ENCODE assay signal across 8 cellular contexts in the genomic region with DNA sequence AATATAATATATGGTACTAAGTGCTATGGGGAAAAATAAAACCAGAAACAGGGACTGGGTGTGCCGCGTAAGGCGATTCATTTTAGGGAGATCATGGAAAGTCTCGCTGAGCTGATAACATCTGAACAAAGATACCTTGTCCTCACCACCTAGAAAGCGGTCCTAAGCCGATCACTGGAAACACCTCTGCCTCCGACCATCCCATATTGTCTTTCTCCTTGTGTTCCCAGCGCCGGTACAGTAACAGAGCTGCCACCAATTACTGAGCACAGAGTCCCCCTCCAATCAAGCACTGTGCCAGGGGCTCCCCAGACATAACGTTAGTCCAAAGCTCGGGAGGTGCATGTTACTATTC. TPM values are rescaled to one million over a fixed set of nuclear protein-coding genes. Genes with fewer than 3 reads are reported as not detected.
DNase-seq lines count a peak whose midpoint lies in the region; ATAC-seq and TF ChIP-seq lines count a peak whose summit lies in the region.

No MANE protein-coding gene starts in this region.

- peaks cover 6% of the 10 kb centered on the region for H3K4me1 ChIP-seq in mucosa of descending colon (ENCODE audit: low read depth)

- H3K36me3 Mint-ChIP-seq in T-helper 2 cell treated with Interferon-gamma antibody and Interleukin-4, amounts not matched to agents 5 μg/mL and 100 μg/mL, for 36 hours (ENCODE audit: low read depth): no peaks in the 10 kb centered on the region

- no peak for DNase-seq in T-helper 2 cell treated with Interferon-gamma antibody and Interleukin-4, amounts not matched to agents 5 μg/mL and 100 μg/mL, for 36 hours (ENCODE audit: low spot score)
- DNase-seq in T-helper 2 cell (no peak), LoVo (ENCODE audit: low spot score) (peak; percentile 18), choroid plexus epithelial cell (ENCODE audit: low read depth) (no peak), mucosa of descending colon (no peak), GM19238 (ENCODE audit: insufficient read length, low spot score) (no peak)
- DNase-seq in stimulated activated CD4-positive, alpha-beta T cell treated with anti-CD3 and anti-CD28 coated beads, Interleukin-4, amount 100 ng/mL, for 4 hours: no peak

- no peaks in the 10 kb centered on the region for H3K9me3 ChIP-seq in mucosa of descending colon

- peak overlapping the region; percentile 83 for H3K4me3 Mint-ChIP-seq in T-helper 2 cell treated with Interferon-gamma antibody and Interleukin-4, amounts not matched to agents 5 μg/mL and 100 μg/mL, for 36 hours

- no peaks in the 10 kb centered on the region for H3K36me3 ChIP-seq in mucosa of descending colon (ENCODE audit: low read depth)

- H3K4me3 ChIP-seq in choroid plexus epithelial cell (ENCODE audit: low read depth, low read length) (peak overlapping the region; percentile 81), mucosa of descending colon (peak overlapping the region; percentile 62)

- H3K27ac Mint-ChIP-seq in T-helper 2 cell treated with Interferon-gamma antibody and Interleukin-4, amounts not matched to agents 5 μg/mL and 100 μg/mL, for 36 hours: no peak overlapping the region

- ATAC-seq in mucosa of descending colon (peak; percentile 26), HG02981 (IDR thresholded peaks at IDR 0.05; ENCODE audit: unreplicated experiment) (no peak)

- H3K27me3 Mint-ChIP-seq in T-helper 2 cell treated with Interferon-gamma antibody and Interleukin-4, amounts not matched to agents 5 μg/mL and 100 μg/mL, for 36 hours (ENCODE audit: low read depth): peaks cover 58% of the 10 kb centered on the region

- H3K4me1 Mint-ChIP-seq in T-helper 2 cell treated with Interferon-gamma antibody and Interleukin-4, amounts not matched to agents 5 μg/mL and 100 μg/mL, for 36 hours (ENCODE audit: low read depth): peaks cover 10% of the 10 kb centered on the region

- intact Hi-C loops in mucosa of descending colon (cut with DNase I, micrococcal nuclease): no loop called here

- TF ChIP-seq CTCF in choroid plexus epithelial cell (conservative IDR thresholded peaks at IDR 0.05; ENCODE audit: low read depth, low read length): no peak
- TF ChIP-seq CTCF in mucosa of descending colon (IDR thresholded peaks at IDR 0.05): no peak

- H3K9me3 Mint-ChIP-seq in T-helper 2 cell treated with Interferon-gamma antibody and Interleukin-4, amounts not matched to agents 5 μg/mL and 100 μg/mL, for 36 hours: peaks cover 10% of the 10 kb centered on the region

RNA-seq across cellular contexts. Expression of a gene that starts 0.7 kb away (rescaled TPM):
- 10 to 100 TPM in 1 of 3 donors, 1 to 10 TPM in 2; 9.1 to 11.5 (median 9.2) TPM for total RNA-seq in mucosa of descending colon

RNA-seq across cellular contexts. Expression of a gene that starts 33.1 kb away (rescaled TPM):
- total RNA-seq in mucosa of descending colon: 10 to 100 TPM; 62.1 to 75.8 (median 72.6) TPM
